12 cellular contexts compared by ENCODE assay signal in the genomic region with DNA sequence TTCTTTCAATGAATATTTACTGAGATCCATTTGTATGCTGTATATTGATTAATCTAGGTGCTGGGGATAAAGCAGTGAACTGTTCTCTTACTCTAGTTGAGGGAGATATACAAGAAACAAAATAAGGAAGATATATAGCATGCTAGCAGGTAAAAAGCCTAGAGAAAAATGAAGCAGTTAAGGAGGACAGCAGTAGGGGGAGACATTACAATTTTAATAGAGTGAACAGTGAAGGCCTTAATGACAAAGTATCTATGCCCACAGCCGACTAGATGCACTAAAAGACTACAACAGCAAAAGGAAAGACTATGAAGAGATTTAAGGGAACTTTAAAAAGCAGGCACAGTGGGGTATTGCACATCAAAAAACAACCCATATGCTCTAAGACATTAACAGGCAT.
A peak's percentile ranks its signal among the peaks of the same experiment; 100 is the strongest.
DNase-seq lines count a peak whose midpoint lies in the region; ATAC-seq, FAIRE-seq and TF ChIP-seq lines count a peak whose summit lies in the region.
"Had no signal": no experiment of that assay in that cellular context is flagged by ENCODE, and none has a peak within 500 bp of the region (broad histone marks: within the 10 kb centered on the region; RNA-seq: fewer than 3 reads in every experiment).

No MANE protein-coding gene starts in this region.

- no peaks in the 10 kb centered on the region for H3K27me3 ChIP-seq in suprapubic skin

- H3K4me3 ChIP-seq in GM12864 (ENCODE audit: low read depth, low read length): no peak overlapping the region
- H3K4me3 ChIP-seq in suprapubic skin: no peak overlapping the region
- H3K4me3 ChIP-seq in lower leg skin (ENCODE audit: low read depth, poor library complexity, severe bottlenecking): no peak overlapping the region
- H3K4me3 ChIP-seq: coronary artery had no signal

- ATAC-seq in HG02678 (IDR thresholded peaks at IDR 0.05; ENCODE audit: unreplicated experiment) (no peak), GM19035 (IDR thresholded peaks at IDR 0.05; ENCODE audit: unreplicated experiment) (no peak)
- ATAC-seq: stimulated activated naive CD8-positive, alpha-beta T cell treated with anti-CD3 and anti-CD28 coated beads, Interleukin-15, Interleukin-2, amounts not matched to agents 100 U/mL and 50 U/mL, for 24 hours had no signal

- 73% methylated on average over 1 of the region's 1 CpG for WGBS in suprapubic skin
- WGBS in lower leg skin, 2 donors: 61 to 82% methylated on average over 1 of the region's 1 CpG

- H3K27ac ChIP-seq in suprapubic skin: no peak overlapping the region
- H3K27ac ChIP-seq: coronary artery had no signal

- intact Hi-C loops in lower leg skin (cut with DNase I; ENCODE audit: low total_unique reads): no loop called here

- H3K9me3 ChIP-seq in suprapubic skin: no peaks in the 10 kb centered on the region

- TF ChIP-seq EP300 in suprapubic skin (IDR thresholded peaks at IDR 0.05): no peak

- FAIRE-seq in A204.1 (lab: Jason Lieb, UNC): peak; percentile 29

- peak; percentile 24 for TF ChIP-seq CTCF in GM12864 (IDR thresholded peaks at IDR 0.05; ENCODE audit: low read depth, low read length, missing control alignments)
- TF ChIP-seq CTCF in suprapubic skin (IDR thresholded peaks at IDR 0.05): no peak
- TF ChIP-seq CTCF in lower leg skin (IDR thresholded peaks at IDR 0.05): no peak

- no peak for TF ChIP-seq POLR2A in suprapubic skin (IDR thresholded peaks at IDR 0.05)
- no peak for TF ChIP-seq POLR2A in lower leg skin (IDR thresholded peaks at IDR 0.05)

- H3K4me1 ChIP-seq in suprapubic skin: no peaks in the 10 kb centered on the region

- H3K36me3 ChIP-seq in suprapubic skin: peaks cover 61% of the 10 kb centered on the region

- no peak for DNase-seq in GM12864 (ENCODE audit: low read depth)
- peak; percentile 48 for DNase-seq in NCI-H82 (lab: John Stamatoyannopoulos, UW)
- DNase-seq in dermis blood vessel endothelial cell: peak; percentile 5
- no peak for DNase-seq in suprapubic skin (ENCODE audit: low spot score in 2 of 2)
- DNase-seq in lower leg skin (ENCODE audit: low spot score in 2 of 2): no peak
- DNase-seq: activated CD4-positive, alpha-beta memory T cell treated with anti-CD3 and anti-CD28 coated beads, Interleukin-2, amount 10 ng/mL, durations not matched to agents 7 days and 5 days; NCI-H774; stimulated activated naive CD8-positive, alpha-beta T cell treated with anti-CD3 and anti-CD28 coated beads, Interleukin-15, Interleukin-2, amounts not matched to agents 100 U/mL and 50 U/mL, for 24 hours had no signal

Comparison
In these comparisons a context has a peak if more than half of its experiments do, and no peak if none do; other contexts are left out.
1. DNase-seq: peak in NCI-H82 (single experiment) and dermis blood vessel endothelial cell (single experiment); none in GM12864 (single experiment), suprapubic skin (0 of 2) and lower leg skin (0 of 2).